In the genomic region with DNA sequence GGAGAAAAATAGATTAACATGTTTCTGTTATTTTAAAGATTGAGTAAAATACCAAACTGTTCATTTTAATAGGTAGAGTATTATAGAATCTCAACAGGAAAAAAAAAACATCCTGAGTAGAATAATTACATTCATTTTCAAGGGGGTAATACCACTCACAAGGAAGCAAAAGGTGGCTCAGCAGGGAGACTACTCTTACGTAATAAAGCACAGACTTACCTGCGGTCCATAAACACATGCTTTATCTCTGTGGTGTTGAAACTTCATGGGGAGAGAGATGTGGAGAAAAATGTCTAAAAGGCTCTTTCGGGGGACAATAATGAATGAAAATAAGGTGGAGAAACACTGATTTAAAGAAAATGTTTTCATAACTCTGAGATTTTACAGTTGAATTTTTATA, we compare ENCODE assay signal across 25 cellular contexts.
DNase-seq lines count a peak whose midpoint lies in the region; ATAC-seq, FAIRE-seq and TF ChIP-seq lines count a peak whose summit lies in the region.
"Had no signal": no experiment of that assay in that cellular context is flagged by ENCODE, and none has a peak within 500 bp of the region (broad histone marks: within the 10 kb centered on the region; RNA-seq: fewer than 3 reads in every experiment).

No MANE protein-coding gene starts in this region.

- CTCF ChIA-PET in activated naive CD4-positive, alpha-beta T cell treated with anti-CD3 and anti-CD28 coated beads, Interleukin-2, amount 10 ng/mL, durations not matched to agents 7 days and 5 days (lab: Charles Lee) = no interaction called here
- CTCF ChIA-PET in HepG2 (lab: Yijun Ruan, JAX; ENCODE audit: low intra/inter-chr PET ratio, low total read pairs) (no interaction called here), H1 (lab: Charles Lee; ENCODE audit: partially characterized antibody) (interaction anchor here (0.7 to 1.1 kb wide), 2 partner anchors 307 to 320 kb away, joined by 3 to 5 read pairs; no protein-coding TSS in a partner anchor), GM10248 (lab: Yijun Ruan, JAX) (no interaction called here)

- H3K79me2 ChIP-seq in HepG2 (ENCODE audit: insufficient read depth, low read length) = no peaks in the 10 kb centered on the region
- no peaks in the 10 kb centered on the region for H3K79me2 ChIP-seq in H1 (ENCODE audit: control insufficient read depth in 1 of 2, insufficient read depth in 2 of 2, low read length in 2 of 2)

- H2BK5ac ChIP-seq in H1 (ENCODE audit: low read depth, low read length) = no peak overlapping the region

- TF ChIP-seq EP300 in HepG2 (IDR thresholded peaks at IDR 0.05; ENCODE audit: low read depth in 2 of 2, low read length in 2 of 2) = no peak
- no peak for TF ChIP-seq EP300 in HepG2 (CRISPR knock-in tag; IDR thresholded peaks at IDR 0.05; ENCODE audit: borderline replicate concordance)
- no peak for TF ChIP-seq EP300 in H1 (IDR thresholded peaks at IDR 0.05; ENCODE audit: borderline replicate concordance in 1 of 2, low read depth in 2 of 2, low read length in 2 of 2)

- no peaks in the 10 kb centered on the region for H3K9me3 Mint-ChIP-seq in activated naive CD4-positive, alpha-beta T cell treated with anti-CD3 and anti-CD28 coated beads, Interleukin-2, amount 10 ng/mL, durations not matched to agents 7 days and 5 days
- no peaks in the 10 kb centered on the region for H3K9me3 Mint-ChIP-seq in activated naive CD4-positive, alpha-beta T cell treated with anti-CD3 and anti-CD28 coated beads, Interleukin-2, amount 50 U/mL, for 72 hours
- H3K9me3 Mint-ChIP-seq: CD14-positive monocyte; CD4-positive, alpha-beta T cell; CD8-positive, alpha-beta memory T cell had no signal

- H4K20me1 ChIP-seq in HepG2 (ENCODE audit: insufficient read depth, low read length) (no peaks in the 10 kb centered on the region), H1 (replicated peaks in 1 of 2; ENCODE audit: control insufficient read depth in 1 of 2, insufficient read depth in 2 of 2, low read length in 2 of 2) (no peaks in the 10 kb centered on the region)
- H4K20me1 ChIP-seq: BLaER1 treated with 17β-estradiol and CSF1 and Interleukin-3, amounts not matched to agents 10 nM and 100 nM had no signal

- FAIRE-seq in HepG2 (lab: Jason Lieb, UNC) (no peak), H1 (lab: Jason Lieb, UNC) (no peak)
- FAIRE-seq: A549, D721Med, GM12891, GM18507 had no signal

- H3K79me1 ChIP-seq in H1 (ENCODE audit: low read depth, low read length) = no peaks in the 10 kb centered on the region; the same call in 1 of the 2 replicates

- no peak overlapping the region for H3K9ac ChIP-seq in HepG2 (ENCODE audit: insufficient read depth, low read depth, low read length)
- no peak overlapping the region for H3K9ac ChIP-seq in H1 (replicated peaks in 1 of 4; ENCODE audit: extremely low read depth in 1 of 4, low read depth in 3 of 4, low read length in 3 of 4)
- H3K9ac ChIP-seq: BLaER1 treated with 17β-estradiol and CSF1 and Interleukin-3, amounts not matched to agents 10 nM and 100 nM had no signal

- no peak overlapping the region for H3K56ac ChIP-seq in H1 (replicated peaks; ENCODE audit: insufficient read length, low read depth, low read length)

- no peak overlapping the region for H3K23ac ChIP-seq in H1 (ENCODE audit: insufficient read length)

- intact Hi-C loops in HepG2 (cut with micrococcal nuclease; ENCODE audit: unreplicated experiment) (no loop called here), right lobe of liver (cut with DNase I) (no loop called here)

- H3K14ac ChIP-seq in H1 (ENCODE audit: insufficient read length) = no peak overlapping the region

- H3K4me1 Mint-ChIP-seq in activated naive CD4-positive, alpha-beta T cell treated with anti-CD3 and anti-CD28 coated beads, Interleukin-2, amount 10 ng/mL, durations not matched to agents 7 days and 5 days = no peaks in the 10 kb centered on the region
- H3K4me1 Mint-ChIP-seq: CD14-positive monocyte; CD8-positive, alpha-beta memory T cell had no signal

- 90% methylated on average over 3 of the region's 3 CpGs for WGBS in HepG2 (ENCODE audit: low lambda C conversion rate)
- 47% methylated on average over 3 of the region's 3 CpGs for WGBS in right lobe of liver (ENCODE audit: insufficient coverage, low coverage, low lambda C conversion rate, missing lambda C conversion rate)
- 94% methylated on average over 3 of the region's 3 CpGs; no CpG with 5 or more reads in 1 of the 2 experiments for WGBS in H1 (ENCODE audit: extremely low coverage in 1 of 2, insufficient coverage in 1 of 2, insufficient read length in 1 of 2, insufficient replicate concordance in 2 of 2, low coverage in 1 of 2, low lambda C conversion rate in 2 of 2, missing lambda C conversion rate in 1 of 2), 2 experiments

- H3K18ac ChIP-seq in H1 (ENCODE audit: extremely low read depth, low read length) = no peak overlapping the region

- BruUV-seq in HepG2 (replicated peaks; lab: Mats Ljungman, UMichigan) = no TSS peak

- H2BK20ac ChIP-seq in H1 (ENCODE audit: low read length) = no peak overlapping the region

- H3K27ac ChIP-seq in HepG2 (ENCODE audit: extremely low read length, insufficient read depth, low read length) = no peak overlapping the region
- no peak overlapping the region for H3K27ac ChIP-seq in right lobe of liver
- no peak overlapping the region for H3K27ac ChIP-seq in H1 (ENCODE audit: low read depth, low read length)
- H3K27ac ChIP-seq: A549; BLaER1 treated with 17β-estradiol and CSF1 and Interleukin-3, amounts not matched to agents 10 nM and 100 nM had no signal

- no peaks in the 10 kb centered on the region for H3K23me2 ChIP-seq in H1 (ENCODE audit: low read depth, low read length)

- no peak overlapping the region for H4K8ac ChIP-seq in H1 (ENCODE audit: extremely low read depth, insufficient read depth, low read length)

- H2BK15ac ChIP-seq in H1 (ENCODE audit: low read length) = no peak overlapping the region

- H2BK12ac ChIP-seq in H1 (ENCODE audit: low read depth, low read length) = no peak overlapping the region

- no peak overlapping the region for H3K4ac ChIP-seq in H1 (replicated peaks; ENCODE audit: insufficient read length, low read depth, low read length)

- in situ Hi-C loops in HepG2 (cut with HindIII; ENCODE audit: extremely low pct_ligation_motif_present, low pct_unique_long_range_greater_than_20kb) = no loop called here

- H3K4me3 ChIP-seq in HepG2 (replicated peaks in 1 of 3; ENCODE audit: insufficient read depth in 1 of 3, low read depth in 2 of 3, low read length in 3 of 3) (no peak overlapping the region), right lobe of liver (no peak overlapping the region), H1 (ENCODE audit: extremely low read depth in 1 of 4, insufficient read depth in 2 of 4, low read depth in 3 of 4, low read length in 4 of 4) (no peak overlapping the region)
- H3K4me3 ChIP-seq: A549; BLaER1 treated with 17β-estradiol and CSF1 and Interleukin-3, amounts not matched to agents 10 nM and 100 nM had no signal

- no peak overlapping the region for H2AK5ac ChIP-seq in H1 (ENCODE audit: low read depth, low read length)

- H2AFZ ChIP-seq in HepG2 (ENCODE audit: low read length) (no peak overlapping the region), H1 (ENCODE audit: low read length) (no peak overlapping the region)

- H3K27ac Mint-ChIP-seq in activated naive CD4-positive, alpha-beta T cell treated with anti-CD3 and anti-CD28 coated beads, Interleukin-2, amount 10 ng/mL, durations not matched to agents 7 days and 5 days = peak overlapping the region; percentile 11
- H3K27ac Mint-ChIP-seq in activated naive CD4-positive, alpha-beta T cell treated with anti-CD3 and anti-CD28 coated beads, Interleukin-2, amount 50 U/mL, for 72 hours = no peak overlapping the region
- H3K27ac Mint-ChIP-seq: CD14-positive monocyte; CD4-positive, alpha-beta T cell had no signal

- TF ChIP-seq RAD21 in HepG2 (CRISPR knock-in tag; IDR thresholded peaks at IDR 0.05) (no peak), H1 (IDR thresholded peaks at IDR 0.05 in 1 of 2, conservative IDR thresholded peaks at IDR 0.05 in 1 of 2; ENCODE audit: low read depth in 2 of 2, low read length in 2 of 2) (no peak)

- H3K36me3 ChIP-seq in HepG2 (replicated peaks in 1 of 2; ENCODE audit: control insufficient read depth in 1 of 2, insufficient read depth in 2 of 2, low read length in 2 of 2) = peaks cover 22 to 50% of the 10 kb centered on the region in 2 experiments
- peaks cover 0 to 24% (median 8%) of the 10 kb centered on the region in 4 donors for H3K36me3 ChIP-seq in right lobe of liver
- H3K36me3 ChIP-seq in H1 (ENCODE audit: control insufficient read depth in 2 of 4, insufficient read depth in 4 of 4, low read length in 3 of 4) = peaks cover 0 to 41% (median 26%) of the 10 kb centered on the region in 4 experiments; a peak in 7 of 8 replicates

- H2BK120ac ChIP-seq in H1 (replicated peaks; ENCODE audit: low read depth, low read length) = no peak overlapping the region

- no peak overlapping the region for H3K4me3 Mint-ChIP-seq in activated naive CD4-positive, alpha-beta T cell treated with anti-CD3 and anti-CD28 coated beads, Interleukin-2, amount 10 ng/mL, durations not matched to agents 7 days and 5 days
- H3K4me3 Mint-ChIP-seq: CD14-positive monocyte; CD4-positive, alpha-beta T cell; CD8-positive, alpha-beta memory T cell had no signal

- TF ChIP-seq POLR2A in HepG2 (IDR thresholded peaks at IDR 0.05; ENCODE audit: insufficient read depth in 1 of 2, low read depth in 2 of 2, low read length in 2 of 2) (no peak), right lobe of liver (IDR thresholded peaks at IDR 0.05) (no peak), H1 (IDR thresholded peaks at IDR 0.05; ENCODE audit: control extremely low read depth in 1 of 2, low read depth in 2 of 2, low read length in 2 of 2) (no peak)

- H3K27me3 Mint-ChIP-seq in activated naive CD4-positive, alpha-beta T cell treated with anti-CD3 and anti-CD28 coated beads, Interleukin-2, amount 10 ng/mL, durations not matched to agents 7 days and 5 days = no peaks in the 10 kb centered on the region
- H3K27me3 Mint-ChIP-seq: CD4-positive, alpha-beta T cell had no signal

- H3K4me1 ChIP-seq in HepG2 (ENCODE audit: insufficient read depth, low read length) (peaks cover 14% of the 10 kb centered on the region), right lobe of liver (peaks cover 0 to 32% (median 15%) of the 10 kb centered on the region in 4 donors), H1 (replicated peaks in 1 of 4; ENCODE audit: control insufficient read depth in 3 of 4, insufficient read depth in 4 of 4, low read length in 3 of 4) (no peaks in the 10 kb centered on the region)
- H3K4me1 ChIP-seq: A549, BE2C had no signal

- H4K5ac ChIP-seq in H1 (ENCODE audit: insufficient read length, low read depth, low read length) = no peak overlapping the region

- no peak for ATAC-seq in activated naive CD4-positive, alpha-beta T cell treated with anti-CD3 and anti-CD28 coated beads, Interleukin-2, amount 50 U/mL, for 72 hours
- ATAC-seq in HepG2 (no peak), right lobe of liver (no peak)
- ATAC-seq: A549 had no signal

- DNase-seq in activated naive CD4-positive, alpha-beta T cell treated with anti-CD3 and anti-CD28 coated beads, Interleukin-2, amount 10 ng/mL, durations not matched to agents 7 days and 5 days = no peak
- DNase-seq in activated naive CD4-positive, alpha-beta T cell treated with anti-CD3 and anti-CD28 coated beads, Interleukin-2, amount 50 U/mL, for 72 hours (ENCODE audit: low spot score in 2 of 2) = no peak
- no peak for DNase-seq in HepG2 (ENCODE audit: low spot score)
- no peak for DNase-seq in right lobe of liver
- DNase-seq in H1 (ENCODE audit: low read depth in 1 of 2, low spot score in 2 of 2) = no peak
- DNase-seq in GM10248 (ENCODE audit: extremely low spot score) = no peak
- DNase-seq: 8988T; ACHN; AML-193; BE2C; CD4-positive, alpha-beta T cell; CD8-positive, alpha-beta memory T cell; DMS 273 treated with DMSO at 0.1 percent for 48 hours; DMS79; EL; GDM1; GOT3; H7; HCEC 1CT had no signal

- H3K4me2 ChIP-seq in HepG2 (ENCODE audit: low read depth, low read length) = no peak overlapping the region
- H3K4me2 ChIP-seq in H1 (ENCODE audit: insufficient read depth in 1 of 2, low read depth in 2 of 2, low read length in 2 of 2) = no peak overlapping the region
- H3K4me2 ChIP-seq: A549; BLaER1 treated with 17β-estradiol and CSF1 and Interleukin-3, amounts not matched to agents 10 nM and 100 nM had no signal

- POLR2A ChIA-PET in HepG2 (lab: Yijun Ruan, JAX) (no interaction called here), H1 (lab: Charles Lee; ENCODE audit: partially characterized antibody) (no interaction called here), GM10248 (lab: Yijun Ruan, JAX) (no interaction called here)

- TF ChIP-seq CTCF in HepG2 (CRISPR knock-in tag; IDR thresholded peaks at IDR 0.05) (no peak), right lobe of liver (IDR thresholded peaks at IDR 0.05) (no peak), H1 (IDR thresholded peaks at IDR 0.05; ENCODE audit: control extremely low read depth in 1 of 3, insufficient read depth in 1 of 3, low read depth in 1 of 3, low read length in 3 of 3) (no peak), GM10248 (IDR thresholded peaks at IDR 0.05; ENCODE audit: control extremely low read depth, extremely low read depth, low read depth, missing control alignments) (no peak)

- H4K91ac ChIP-seq in H1 (replicated peaks; ENCODE audit: insufficient read length, low read length) = no peak overlapping the region

- no peaks in the 10 kb centered on the region for H3K9me3 ChIP-seq in HepG2 (ENCODE audit: low read length)
- H3K9me3 ChIP-seq in right lobe of liver = no peaks in the 10 kb centered on the region
- H3K9me3 ChIP-seq in H1 (ENCODE audit: insufficient read depth in 2 of 2, low read depth in 1 of 2, low read length in 1 of 2) = no peaks in the 10 kb centered on the region
- H3K9me3 ChIP-seq: A549; BE2C; BLaER1 treated with 17β-estradiol and CSF1 and Interleukin-3, amounts not matched to agents 10 nM and 100 nM had no signal

- peaks cover 2% of the 10 kb centered on the region for H3K36me3 Mint-ChIP-seq in activated naive CD4-positive, alpha-beta T cell treated with anti-CD3 and anti-CD28 coated beads, Interleukin-2, amount 10 ng/mL, durations not matched to agents 7 days and 5 days
- no peaks in the 10 kb centered on the region for H3K36me3 Mint-ChIP-seq in activated naive CD4-positive, alpha-beta T cell treated with anti-CD3 and anti-CD28 coated beads, Interleukin-2, amount 50 U/mL, for 72 hours

- H3K27me3 ChIP-seq in HepG2 (ENCODE audit: control insufficient read depth in 1 of 2, insufficient read depth in 2 of 2, low read length in 2 of 2) = no peaks in the 10 kb centered on the region
- H3K27me3 ChIP-seq in right lobe of liver = no peaks in the 10 kb centered on the region
- H3K27me3 ChIP-seq in H1 (replicated peaks in 1 of 4; ENCODE audit: control insufficient read depth in 3 of 4, extremely low read depth in 1 of 4, insufficient read depth in 3 of 4, low read length in 3 of 4) = no peaks in the 10 kb centered on the region
- H3K27me3 ChIP-seq: BE2C; BLaER1 treated with 17β-estradiol and CSF1 and Interleukin-3, amounts not matched to agents 10 nM and 100 nM had no signal
